8 cellular contexts compared by ENCODE assay signal in genomic region chr1:174875306-174875705, GRCh38.
DNase-seq lines count a peak whose midpoint lies in the region; ATAC-seq, FAIRE-seq and TF ChIP-seq lines count a peak whose summit lies in the region.

No MANE protein-coding gene starts in this region.

- H3K27me3 Mint-ChIP-seq in H9 (ENCODE audit: low read depth) (no peaks in the 10 kb centered on the region), astrocyte (ENCODE audit: low read depth, unreplicated experiment) (no peaks in the 10 kb centered on the region)

- H3K18ac ChIP-seq in H9 (ENCODE audit: insufficient read length, low read depth, low read length) = no peak overlapping the region

- no peak for ATAC-seq in GM21619 (IDR thresholded peaks at IDR 0.05; ENCODE audit: unreplicated experiment)

- peaks cover 11 to 39% (median 37%) of the 10 kb centered on the region in 3 experiments for H3K36me3 Mint-ChIP-seq in H9 (ENCODE audit: insufficient read depth in 1 of 3, low read depth in 3 of 3)
- no peaks in the 10 kb centered on the region for H3K36me3 Mint-ChIP-seq in astrocyte (ENCODE audit: low read depth, unreplicated experiment)

- no peaks in the 10 kb centered on the region; a peak in 1 of 5 replicates for H3K9me3 Mint-ChIP-seq in H9
- H3K9me3 Mint-ChIP-seq in astrocyte (ENCODE audit: unreplicated experiment) = no peaks in the 10 kb centered on the region

- no peak overlapping the region for H3K56ac ChIP-seq in H9 (ENCODE audit: insufficient read length, low read depth, low read length)

- no CpG with 5 or more reads among the region's 4 CpGs for WGBS in H9 (ENCODE audit: extremely low coverage, insufficient read length, low lambda C conversion rate)

- no peak overlapping the region for H2AK5ac ChIP-seq in H9 (ENCODE audit: insufficient read length, low read length)

- no peaks in the 10 kb centered on the region for H3K27me3 ChIP-seq in H9 (ENCODE audit: insufficient read depth, low read length)
- no peaks in the 10 kb centered on the region for H3K27me3 ChIP-seq in astrocyte (ENCODE audit: insufficient read depth, low read length)
- H3K27me3 ChIP-seq in muscle layer of duodenum (ENCODE audit: low read depth, low read length) = no peaks in the 10 kb centered on the region

- H3K23me2 ChIP-seq in H9 (ENCODE audit: insufficient read length, low read depth, low read length, poor library complexity, severe bottlenecking) = peaks cover 4% of the 10 kb centered on the region

- H2BK120ac ChIP-seq in H9 (ENCODE audit: low read depth, low read length, poor library complexity, severe bottlenecking) = no peak overlapping the region

- no peak overlapping the region for H3K23ac ChIP-seq in H9 (ENCODE audit: insufficient read length, low read depth, low read length)

- no peaks in the 10 kb centered on the region for H3K36me3 ChIP-seq in astrocyte (ENCODE audit: insufficient read depth, low read length)
- H3K36me3 ChIP-seq in muscle layer of duodenum (ENCODE audit: control insufficient read depth in 1 of 2, insufficient read depth in 2 of 2, low read length in 2 of 2) = no peaks in the 10 kb centered on the region

- H2BK15ac ChIP-seq in H9 (ENCODE audit: low read depth, low read length) = no peak overlapping the region

- no peak overlapping the region for H3K4ac ChIP-seq in H9 (ENCODE audit: low read depth, low read length)

- no peak overlapping the region for H3K14ac ChIP-seq in H9 (ENCODE audit: insufficient read depth, low read length)

- H3K79me2 ChIP-seq in H9 (ENCODE audit: insufficient read depth, low read length) (peaks cover 17% of the 10 kb centered on the region; the same call in 1 of the 2 replicates), astrocyte (ENCODE audit: insufficient read depth, low read length) (no peaks in the 10 kb centered on the region)

- H3T11ph ChIP-seq in H9 (ENCODE audit: low read length) = no peak overlapping the region

- H3K4me3 ChIP-seq in astrocyte (ENCODE audit: insufficient read depth, low read depth, low read length) (no peak overlapping the region), muscle layer of duodenum (ENCODE audit: low read depth in 1 of 2, low read length in 2 of 2) (peak overlapping the region in 1 of 2 donors; percentile 56)

- H3K4me1 Mint-ChIP-seq in H9 (peaks cover 43 to 53% of the 10 kb centered on the region in 2 experiments), astrocyte (ENCODE audit: low read depth, unreplicated experiment) (peaks cover 29% of the 10 kb centered on the region)

- DNase-seq in H9 = peak; percentile 44
- DNase-seq in NCI-H2196 (lab: John Stamatoyannopoulos, UW; ENCODE audit: unreplicated experiment) = peak; percentile 81
- DNase-seq in astrocyte (ENCODE audit: low read depth) = no peak
- no peak for DNase-seq in superior temporal gyrus (ENCODE audit: extremely low spot score)
- DNase-seq in dedifferentiated amniotic fluid mesenchymal stem cell (ENCODE audit: extremely low spot score) = no peak
- no peak for DNase-seq in globus pallidus (ENCODE audit: low spot score)

- H3K79me1 ChIP-seq in H9 (ENCODE audit: insufficient read depth, low read depth, low read length, poor library complexity, severe bottlenecking) = no peaks in the 10 kb centered on the region

- H3K27ac Mint-ChIP-seq in H9 = peak overlapping the region; percentile 95 to 99 (median 99); a peak in 6 of 7 replicates
- H3K27ac Mint-ChIP-seq in astrocyte (ENCODE audit: unreplicated experiment) = peak overlapping the region; percentile 90

- H4K91ac ChIP-seq in H9 (ENCODE audit: insufficient read length, low read depth, low read length) = no peak overlapping the region

- TF ChIP-seq CTCF in H9 (conservative IDR thresholded peaks at IDR 0.05) (no peak), astrocyte (IDR thresholded peaks at IDR 0.05; ENCODE audit: insufficient read depth, low read depth, low read length) (no peak)

- no peak overlapping the region for H4K5ac ChIP-seq in H9 (ENCODE audit: insufficient read length, low read depth, low read length)

- H2BK20ac ChIP-seq in H9 (ENCODE audit: low read depth, low read length, poor library complexity, severe bottlenecking) = no peak overlapping the region

- FAIRE-seq in astrocyte (lab: Jason Lieb, UNC) = no peak

- H3K9me3 ChIP-seq in H9 (ENCODE audit: control insufficient read depth, low read depth, low read length) = no peaks in the 10 kb centered on the region
- H3K9me3 ChIP-seq in astrocyte (ENCODE audit: insufficient read depth, low read depth, low read length) = no peaks in the 10 kb centered on the region
- no peaks in the 10 kb centered on the region for H3K9me3 ChIP-seq in muscle layer of duodenum (ENCODE audit: control insufficient read depth in 1 of 2, low read length in 2 of 2)

- no peak overlapping the region for H2AFZ ChIP-seq in H9 (ENCODE audit: low read length)
- H2AFZ ChIP-seq in astrocyte (ENCODE audit: low read depth, low read length) = no peak overlapping the region

- H3K4me3 Mint-ChIP-seq in H9 = peak overlapping the region; percentile 90 to 95
- peak overlapping the region; percentile 90 for H3K4me3 Mint-ChIP-seq in astrocyte (ENCODE audit: unreplicated experiment)

- H3K4me2 ChIP-seq in H9 (ENCODE audit: insufficient read depth, insufficient read length, low read length) (peak overlapping the region; percentile 73), astrocyte (ENCODE audit: low read length) (no peak overlapping the region)

- H2BK5ac ChIP-seq in H9 (ENCODE audit: insufficient read length, low read length) = no peak overlapping the region

- no peak overlapping the region for H4K8ac ChIP-seq in H9 (replicated peaks; ENCODE audit: insufficient read length, low read depth, low read length)

- peak overlapping the region; percentile 98 for H3K27ac ChIP-seq in H9 (ENCODE audit: insufficient read length, low read depth, low read length)
- no peak overlapping the region for H3K27ac ChIP-seq in astrocyte (ENCODE audit: low read depth, low read length)
- H3K27ac ChIP-seq in muscle layer of duodenum (ENCODE audit: low read length) = peak overlapping the region; percentile 74

- H4K20me1 ChIP-seq in H9 (ENCODE audit: control insufficient read depth, insufficient read depth, insufficient read length) (no peaks in the 10 kb centered on the region), astrocyte (ENCODE audit: insufficient read depth, low read length) (no peaks in the 10 kb centered on the region)

- H2BK12ac ChIP-seq in H9 (ENCODE audit: insufficient read length, low read depth, low read length) = no peak overlapping the region

- H3K4me1 ChIP-seq in H9 (ENCODE audit: insufficient read depth, low read length) (peaks cover 9% of the 10 kb centered on the region; the same call in 1 of the 2 replicates), astrocyte (ENCODE audit: insufficient read depth, low read length) (no peaks in the 10 kb centered on the region), muscle layer of duodenum (ENCODE audit: control insufficient read depth in 1 of 2, insufficient read depth in 2 of 2, low read length in 2 of 2) (no peaks in the 10 kb centered on the region)

- H3K9ac ChIP-seq in H9 (ENCODE audit: extremely low read depth, insufficient read length, low read length) (peak overlapping the region; percentile 95), astrocyte (ENCODE audit: low read length) (no peak overlapping the region)

Comparison
In these comparisons a context has a peak if more than half of its experiments do, and no peak if none do; other contexts are left out.
1. DNase-seq: peak in H9 (single experiment) and NCI-H2196 (single experiment); none in astrocyte (single experiment), superior temporal gyrus (single experiment), dedifferentiated amniotic fluid mesenchymal stem cell (single experiment) and globus pallidus (single experiment).